Comparison of ENCODE assay signal across 24 cellular contexts in genomic region chr1:233620065-233620464, GRCh38. TPM values are rescaled to one million over a fixed set of nuclear protein-coding genes. Genes with fewer than 3 reads are reported as not detected.
DNase-seq lines count a peak whose midpoint lies in the region; ATAC-seq and TF ChIP-seq lines count a peak whose summit lies in the region.
"Had no signal": no experiment of that assay in that cellular context is flagged by ENCODE, and none has a peak within 500 bp of the region (broad histone marks: within the 10 kb centered on the region; RNA-seq: fewer than 3 reads in every experiment).

No MANE protein-coding gene starts in this region.

- ATAC-seq in GM19324 (IDR thresholded peaks at IDR 0.05; ENCODE audit: low FRiP score, unreplicated experiment) (peak; percentile 73), HG02571 (IDR thresholded peaks at IDR 0.05; ENCODE audit: unreplicated experiment) (peak; percentile 80), HG03442 (IDR thresholded peaks at IDR 0.05; ENCODE audit: unreplicated experiment) (peak; percentile 75)
- ATAC-seq: activated CD8-positive, alpha-beta T cell treated with anti-CD3 and anti-CD28 coated beads, Interleukin-2, amount 10 ng/mL, durations not matched to agents 7 days and 5 days; GM23338; right lobe of liver had no signal

- H3K4me3 ChIP-seq in GM06990 (replicated peaks; ENCODE audit: low read depth, low read length) (no peak overlapping the region), uterus (no peak overlapping the region)
- H3K4me3 ChIP-seq: ascending aorta, GM23338, left ventricle myocardium inferior, Peyer's patch, right lobe of liver had no signal

- TF ChIP-seq CTCF in GM06990 (IDR thresholded peaks at IDR 0.05; ENCODE audit: insufficient read depth, low read length, poor library complexity, severe bottlenecking) (no peak), uterus (IDR thresholded peaks at IDR 0.05) (no peak)

- H3K27ac ChIP-seq in uterus = no peak overlapping the region
- H3K27ac ChIP-seq: 22Rv1, ascending aorta, left ventricle myocardium inferior, Peyer's patch, right lobe of liver had no signal

- H3K9me3 ChIP-seq in uterus = no peaks in the 10 kb centered on the region
- H3K9me3 ChIP-seq: ascending aorta, left ventricle myocardium inferior, Peyer's patch, right lobe of liver had no signal

- H3K36me3 ChIP-seq in GM06990 (ENCODE audit: control insufficient read depth, insufficient read depth, low read length) = no peaks in the 10 kb centered on the region
- H3K36me3 ChIP-seq in uterus = no peaks in the 10 kb centered on the region
- H3K36me3 ChIP-seq: ascending aorta, left ventricle myocardium inferior, Peyer's patch, right lobe of liver had no signal

- TF ChIP-seq POLR2A in uterus (IDR thresholded peaks at IDR 0.05) = no peak

- no peaks in the 10 kb centered on the region for H3K27me3 ChIP-seq in GM06990 (replicated peaks; ENCODE audit: control insufficient read depth, insufficient read depth, low read length)
- H3K27me3 ChIP-seq in uterus = no peaks in the 10 kb centered on the region
- H3K27me3 ChIP-seq: ascending aorta, Peyer's patch, right lobe of liver had no signal

- intact Hi-C loops in uterus (cut with DNase I; ENCODE audit: low total_unique reads) = no loop called here

- peak; percentile 44 for DNase-seq in GM06990 (ENCODE audit: extremely low read depth, insufficient read length)
- DNase-seq in uterus = no peak
- no peak for DNase-seq in NCI-H146 treated with DMSO at 0.1 percent for 48 hours (lab: John Stamatoyannopoulos, UW; ENCODE audit: unreplicated experiment)
- no peak for DNase-seq in activated CD4-positive, CD25-positive, alpha-beta regulatory T cell treated with anti-CD3 and anti-CD28 coated beads, Interleukin-2, amount 50 U/mL, for 72 hours
- no peak for DNase-seq in DMS153 treated with DMSO at 0.1 percent for 48 hours (lab: John Stamatoyannopoulos, UW; ENCODE audit: unreplicated experiment)
- DNase-seq: activated CD8-positive, alpha-beta T cell treated with anti-CD3 and anti-CD28 coated beads, Interleukin-2, amount 10 ng/mL, durations not matched to agents 7 days and 5 days; activated naive CD4-positive, alpha-beta T cell treated with anti-CD3 and anti-CD28 coated beads, Interleukin-2, amount 10 ng/mL, durations not matched to agents 7 days and 5 days; activated T-cell treated with anti-CD3 and anti-CD28 coated beads, Interleukin-2, amount 50 U/mL, for 1 hour; central memory CD4-positive, alpha-beta T cell; foreskin fibroblast; left ventricle myocardium inferior; MV-4-11; NCI-H1930; NCI-H446 treated with DMSO at 0.1 percent for 48 hours; Peyer's patch; right lobe of liver; stimulated activated CD4-positive, alpha-beta T cell treated with anti-CD3 and anti-CD28 coated beads, Interleukin-15, amount 100 ng/mL, for 24 hours; substantia nigra had no signal

- H3K4me1 ChIP-seq in uterus = no peaks in the 10 kb centered on the region
- H3K4me1 ChIP-seq: ascending aorta, right lobe of liver had no signal

RNA-seq across cellular contexts. Expression of gene KCNK1, which starts 6.2 kb away (rescaled TPM):
- 10 to 100 TPM in 2 of 4 donors, 1 to 10 TPM in 2; 1.0 to 17.1 (median 7.9) TPM for total RNA-seq in uterus
